In the genomic region with DNA sequence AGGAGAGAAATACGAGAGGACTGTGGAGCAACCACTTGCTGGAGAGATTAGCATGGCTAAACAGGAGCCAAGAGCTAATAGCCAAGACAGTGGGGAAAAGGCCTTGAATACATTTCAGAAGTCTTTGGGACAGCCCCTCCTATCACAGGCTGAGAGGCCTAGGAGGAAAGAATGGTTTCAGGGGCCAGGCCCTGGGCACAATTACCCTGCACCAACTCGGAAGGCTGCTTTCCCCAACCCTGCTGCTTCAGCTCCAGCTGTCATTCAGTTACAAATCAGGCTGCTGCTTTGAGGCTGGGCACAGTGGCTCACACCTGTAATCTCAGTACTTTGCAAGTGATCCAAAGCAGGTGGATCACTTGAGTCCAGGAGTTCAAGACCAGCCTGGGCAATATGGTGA, we compare ENCODE assay signal across 10 cellular contexts.
"Had no signal": no experiment of that assay in that cellular context is flagged by ENCODE, and none has a peak within 500 bp of the region (broad histone marks: within the 10 kb centered on the region; RNA-seq: fewer than 3 reads in every experiment).

No MANE protein-coding gene starts in this region.

- H3K4me3 ChIP-seq: GM23338 had no signal

- H3K9ac ChIP-seq: KMS-11 had no signal

- H3K4me3 Mint-ChIP-seq: GM23338, H9, HFFc6 had no signal

- H3K4me2 ChIP-seq: GM23338, KMS-11 had no signal

- H2AFZ ChIP-seq: GM23338 had no signal

- DNase-seq: H9, HCEC 1CT, HFFc6, IMR-90, KBM-7 had no signal

- H3K27ac Mint-ChIP-seq: GM23338, H9, HFFc6 had no signal

- FAIRE-seq: H1, H54, HTR-8/SVneo had no signal

- H3K9me3 Mint-ChIP-seq: HFFc6 had no signal

- H3K27ac ChIP-seq: KMS-11 had no signal

- ATAC-seq: GM23338 had no signal

- H3K4me1 Mint-ChIP-seq: GM23338, H9 had no signal
